Comparison of ENCODE assay signal across 1 cellular context in the genomic region with DNA sequence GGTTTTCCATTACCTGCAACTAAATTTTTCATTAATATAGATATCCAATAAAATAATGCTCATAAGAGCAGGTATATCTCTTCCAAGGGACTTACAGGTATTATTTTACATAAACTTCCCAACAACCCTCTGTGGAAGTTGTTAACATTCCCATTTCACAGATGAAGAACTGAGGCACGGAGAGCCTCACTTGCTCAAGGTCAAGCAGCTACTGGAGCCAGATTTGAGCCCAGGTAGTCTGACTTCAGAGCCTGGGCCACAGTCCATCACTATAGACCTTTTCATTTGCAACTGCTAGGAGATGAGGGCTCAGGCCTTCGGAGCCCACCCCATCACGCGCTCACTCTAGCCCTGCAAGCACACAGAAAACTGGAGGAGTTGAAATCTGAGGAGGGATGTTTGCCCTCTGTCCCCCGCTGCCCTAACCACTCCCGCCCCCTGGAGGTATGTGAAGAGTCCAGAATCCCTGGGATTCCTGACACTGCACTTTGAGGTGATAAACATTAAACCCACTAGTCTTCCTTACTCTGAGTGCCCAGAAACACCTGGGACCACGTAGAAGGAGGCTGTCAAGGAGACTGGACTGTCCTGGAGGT.
TF ChIP-seq lines count a peak whose summit lies in the region.

No MANE protein-coding gene starts in this region.

TF ChIP-seq in K562, 482 proteins besides CTCF, POLR2A, EP300 and RAD21 (continued from another document):
- TF ChIP-seq, protein P1, sequence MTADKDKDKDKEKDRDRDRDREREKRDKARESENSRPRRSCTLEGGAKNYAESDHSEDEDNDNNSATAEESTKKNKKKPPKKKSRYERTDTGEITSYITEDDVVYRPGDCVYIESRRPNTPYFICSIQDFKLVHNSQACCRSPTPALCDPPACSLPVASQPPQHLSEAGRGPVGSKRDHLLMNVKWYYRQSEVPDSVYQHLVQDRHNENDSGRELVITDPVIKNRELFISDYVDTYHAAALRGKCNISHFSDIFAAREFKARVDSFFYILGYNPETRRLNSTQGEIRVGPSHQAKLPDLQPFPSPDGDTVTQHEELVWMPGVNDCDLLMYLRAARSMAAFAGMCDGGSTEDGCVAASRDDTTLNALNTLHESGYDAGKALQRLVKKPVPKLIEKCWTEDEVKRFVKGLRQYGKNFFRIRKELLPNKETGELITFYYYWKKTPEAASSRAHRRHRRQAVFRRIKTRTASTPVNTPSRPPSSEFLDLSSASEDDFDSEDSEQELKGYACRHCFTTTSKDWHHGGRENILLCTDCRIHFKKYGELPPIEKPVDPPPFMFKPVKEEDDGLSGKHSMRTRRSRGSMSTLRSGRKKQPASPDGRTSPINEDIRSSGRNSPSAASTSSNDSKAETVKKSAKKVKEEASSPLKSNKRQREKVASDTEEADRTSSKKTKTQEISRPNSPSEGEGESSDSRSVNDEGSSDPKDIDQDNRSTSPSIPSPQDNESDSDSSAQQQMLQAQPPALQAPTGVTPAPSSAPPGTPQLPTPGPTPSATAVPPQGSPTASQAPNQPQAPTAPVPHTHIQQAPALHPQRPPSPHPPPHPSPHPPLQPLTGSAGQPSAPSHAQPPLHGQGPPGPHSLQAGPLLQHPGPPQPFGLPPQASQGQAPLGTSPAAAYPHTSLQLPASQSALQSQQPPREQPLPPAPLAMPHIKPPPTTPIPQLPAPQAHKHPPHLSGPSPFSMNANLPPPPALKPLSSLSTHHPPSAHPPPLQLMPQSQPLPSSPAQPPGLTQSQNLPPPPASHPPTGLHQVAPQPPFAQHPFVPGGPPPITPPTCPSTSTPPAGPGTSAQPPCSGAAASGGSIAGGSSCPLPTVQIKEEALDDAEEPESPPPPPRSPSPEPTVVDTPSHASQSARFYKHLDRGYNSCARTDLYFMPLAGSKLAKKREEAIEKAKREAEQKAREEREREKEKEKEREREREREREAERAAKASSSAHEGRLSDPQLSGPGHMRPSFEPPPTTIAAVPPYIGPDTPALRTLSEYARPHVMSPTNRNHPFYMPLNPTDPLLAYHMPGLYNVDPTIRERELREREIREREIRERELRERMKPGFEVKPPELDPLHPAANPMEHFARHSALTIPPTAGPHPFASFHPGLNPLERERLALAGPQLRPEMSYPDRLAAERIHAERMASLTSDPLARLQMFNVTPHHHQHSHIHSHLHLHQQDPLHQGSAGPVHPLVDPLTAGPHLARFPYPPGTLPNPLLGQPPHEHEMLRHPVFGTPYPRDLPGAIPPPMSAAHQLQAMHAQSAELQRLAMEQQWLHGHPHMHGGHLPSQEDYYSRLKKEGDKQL (CRISPR knock-in tag; IDR thresholded peaks at IDR 0.05; ENCODE audit: borderline replicate concordance) = no peak
- no peak for TF ChIP-seq ZNF780A (CRISPR knock-in tag; IDR thresholded peaks at IDR 0.05)
